In genomic region chr5:139473105-139473504, GRCh38 we compare ENCODE assay signal across 12 cellular contexts. TPM values are rescaled to one million over a fixed set of nuclear protein-coding genes. Genes with fewer than 3 reads are reported as not detected.
DNase-seq lines count a peak whose midpoint lies in the region; ATAC-seq and TF ChIP-seq lines count a peak whose summit lies in the region.
"Had no signal": no experiment of that assay in that cellular context is flagged by ENCODE, and none has a peak within 500 bp of the region (broad histone marks: within the 10 kb centered on the region; RNA-seq: fewer than 3 reads in every experiment).

No MANE protein-coding gene starts in this region.

- H3K4me1 ChIP-seq in HEK293 (ENCODE audit: control insufficient read depth, insufficient read depth, low read length), result no peaks in the 10 kb centered on the region
- no peaks in the 10 kb centered on the region for H3K4me1 ChIP-seq in parathyroid adenoma

- H3K4me2 ChIP-seq in parathyroid adenoma (ENCODE audit: low read length), result no peak overlapping the region

- no peak overlapping the region for H3K4me3 Mint-ChIP-seq in WTC11
- H3K4me3 Mint-ChIP-seq in stimulated activated naive CD8-positive, alpha-beta T cell treated with anti-CD3 and anti-CD28 coated beads, Interleukin-15, amount 100 ng/mL, for 72 hours, result no peak overlapping the region

- H3K9ac ChIP-seq in parathyroid adenoma, result no peak overlapping the region

- H3K27ac Mint-ChIP-seq in WTC11, result peak overlapping the region; percentile 60
- no peak overlapping the region for H3K27ac Mint-ChIP-seq in stimulated activated naive CD8-positive, alpha-beta T cell treated with anti-CD3 and anti-CD28 coated beads, Interleukin-15, amount 100 ng/mL, for 72 hours

- POLR2A ChIA-PET in HEK293 (lab: Yijun Ruan, JAX) (no interaction called here), WTC11 (lab: Charles Lee) (interaction anchor here (1.2 to 1.5 kb wide), 2 partner anchors 9 to 34 kb away, joined by 3 to 7 read pairs; partner anchors contain the start of gene DNAJC18)

- TF ChIP-seq CTCF in HEK293 (tag by site-specific recombination; IDR thresholded peaks at IDR 0.05) (no peak), WTC11 (IDR thresholded peaks at IDR 0.05) (no peak), fibroblast of pulmonary artery (IDR thresholded peaks at IDR 0.05; ENCODE audit: low read length, missing control alignments) (no peak), parathyroid adenoma (IDR thresholded peaks at IDR 0.05) (no peak)

- peaks cover 33% of the 10 kb centered on the region for H3K4me1 Mint-ChIP-seq in WTC11
- peaks cover 85% of the 10 kb centered on the region for H3K4me1 Mint-ChIP-seq in stimulated activated naive CD8-positive, alpha-beta T cell treated with anti-CD3 and anti-CD28 coated beads, Interleukin-15, amount 100 ng/mL, for 72 hours

- H3K36me3 ChIP-seq in HEK293 (ENCODE audit: control insufficient read depth in 2 of 2, insufficient read depth in 1 of 2, low read length in 2 of 2) (peaks cover 0 to 28% of the 10 kb centered on the region in 2 experiments; a peak in 1 of 3 replicates), parathyroid adenoma (ENCODE audit: control insufficient read depth, insufficient read depth, low read length) (no peaks in the 10 kb centered on the region)

- no peak overlapping the region for H3K4me3 ChIP-seq in HEK293 (ENCODE audit: low read depth, low read length)
- H3K4me3 ChIP-seq in fibroblast of pulmonary artery (replicated peaks; ENCODE audit: low read depth, low read length), result no peak overlapping the region
- no peak overlapping the region for H3K4me3 ChIP-seq in parathyroid adenoma (ENCODE audit: low read depth, low read length)

- peak; percentile 86 for ATAC-seq in WTC11
- no peak for ATAC-seq in stimulated activated naive CD8-positive, alpha-beta T cell treated with anti-CD3 and anti-CD28 coated beads, Interleukin-15, amount 100 ng/mL, for 72 hours
- ATAC-seq: left colon had no signal

- H3K9me3 ChIP-seq in HEK293 (ENCODE audit: control insufficient read depth, insufficient read depth, low read depth, low read length), result no peaks in the 10 kb centered on the region
- H3K9me3 ChIP-seq in parathyroid adenoma (ENCODE audit: control insufficient read depth, low read length), result no peaks in the 10 kb centered on the region

- H3K36me3 Mint-ChIP-seq in WTC11, result no peaks in the 10 kb centered on the region

- peaks cover 4% of the 10 kb centered on the region; the same call in 1 of the 2 replicates for H3K27me3 Mint-ChIP-seq in WTC11 (ENCODE audit: low read depth)
- H3K27me3 Mint-ChIP-seq in stimulated activated naive CD8-positive, alpha-beta T cell treated with anti-CD3 and anti-CD28 coated beads, Interleukin-15, amount 100 ng/mL, for 72 hours, result no peaks in the 10 kb centered on the region

- peak; percentile 68 for DNase-seq in WTC11 (ENCODE audit: low spot score)
- DNase-seq in fibroblast of pulmonary artery (ENCODE audit: low read depth), result peak; percentile 31
- no peak for DNase-seq in stimulated activated naive CD8-positive, alpha-beta T cell treated with anti-CD3 and anti-CD28 coated beads, Interleukin-15, amount 100 ng/mL, for 72 hours
- DNase-seq in activated CD8-positive, alpha-beta memory T cell treated with anti-CD3 and anti-CD28 coated beads for 24 hours, result no peak
- DNase-seq in NCI-H2029 treated with DMSO at 0.1 percent for 48 hours (lab: John Stamatoyannopoulos, UW), result no peak
- DNase-seq in effector CD4-positive, alpha-beta T cell, result no peak
- DNase-seq: left colon, NCI-H82 had no signal

- no peak overlapping the region for H2AFZ ChIP-seq in parathyroid adenoma

- CTCF ChIA-PET in HEK293 (lab: Yijun Ruan, JAX), result interaction anchor here (0.9 kb wide), 1 partner anchor 50 kb away, joined by 5 read pairs; no protein-coding TSS in a partner anchor
- CTCF ChIA-PET in WTC11 (lab: Charles Lee), result interaction anchor here (0.6 to 2.0 kb wide), 8 partner anchors 9 to 880 kb away, joined by 3 to 6 read pairs (median 3); partner anchors contain the start of genes DNAJC18, ECSCR and STING1

- no peak overlapping the region for H3K27ac ChIP-seq in HEK293 (ENCODE audit: extremely low read depth, low read depth, low read length)
- H3K27ac ChIP-seq in parathyroid adenoma, result peak overlapping the region; percentile 44

- no peaks in the 10 kb centered on the region for H3K9me3 Mint-ChIP-seq in WTC11
- H3K9me3 Mint-ChIP-seq in stimulated activated naive CD8-positive, alpha-beta T cell treated with anti-CD3 and anti-CD28 coated beads, Interleukin-15, amount 100 ng/mL, for 72 hours, result no peaks in the 10 kb centered on the region
- H3K9me3 Mint-ChIP-seq: T-helper 2 cell treated with Interferon-gamma antibody and Interleukin-4, amounts not matched to agents 5 μg/mL and 100 μg/mL, for 36 hours had no signal

- H3K79me2 ChIP-seq in parathyroid adenoma, result no peaks in the 10 kb centered on the region

- no peaks in the 10 kb centered on the region for H3K27me3 ChIP-seq in parathyroid adenoma (ENCODE audit: control insufficient read depth, insufficient read depth, low read length)

TF ChIP-seq in HEK293, 187 proteins besides CTCF, POLR2A, EP300 and RAD21:
- TF ChIP-seq MZF1 (tag by site-specific recombination; IDR thresholded peaks at IDR 0.05; ENCODE audit: borderline replicate concordance), result no peak
- peak; percentile 39; the same call in 1 of the 2 replicates for TF ChIP-seq ZNF394 (tag by site-specific recombination; IDR thresholded peaks at IDR 0.05; ENCODE audit: borderline replicate concordance)

TF ChIP-seq in WTC11, 78 proteins besides CTCF, POLR2A, EP300 and RAD21:
- TF ChIP-seq HMGXB4 (CRISPR knock-in tag; IDR thresholded peaks at IDR 0.05) (no peak), TEAD4 (CRISPR knock-in tag; IDR thresholded peaks at IDR 0.05) (no peak), JUN (CRISPR knock-in tag; IDR thresholded peaks at IDR 0.05) (no peak), SMAD3 (CRISPR knock-in tag; IDR thresholded peaks at IDR 0.05; ENCODE audit: borderline replicate concordance) (no peak), ZNF512 (CRISPR knock-in tag; IDR thresholded peaks at IDR 0.05; ENCODE audit: borderline replicate concordance) (no peak), SP1 (CRISPR knock-in tag; conservative IDR thresholded peaks at IDR 0.05) (no peak), E2F1 (CRISPR knock-in tag; IDR thresholded peaks at IDR 0.05) (no peak)

RNA-seq across cellular contexts. Expression of gene SMIM33, which starts 2.3 kb away (rescaled TPM):
- not detected in 3 replicates for total RNA-seq in WTC11 (2021)
- total RNA-seq: M059J had no signal

RNA-seq across cellular contexts. Expression of gene STING1, which starts 9.5 kb away (rescaled TPM):
- 0.37 to 1.6 TPM (median 0.64 TPM) in 3 replicates for total RNA-seq in WTC11 (2021)

RNA-seq across cellular contexts. Expression of gene ECSCR, which starts 10.6 kb away (rescaled TPM):
- total RNA-seq in WTC11 (2021), result 1.8 to 2.7 TPM (median 2.3 TPM) in 3 replicates

RNA-seq across cellular contexts. Expression of gene DNAJC18, which starts 33.8 kb away (rescaled TPM):
- 23.7 to 29.1 TPM (median 28.9 TPM) in 3 replicates for total RNA-seq in WTC11 (2021)

Comparison
In these comparisons a context has a peak if more than half of its experiments do, and no peak if none do; other contexts are left out.
1. DNase-seq: peak in WTC11 (single experiment) and fibroblast of pulmonary artery (single experiment); none in stimulated activated naive CD8-positive, alpha-beta T cell treated with anti-CD3 and anti-CD28 coated beads, Interleukin-15, amount 100 ng/mL, for 72 hours (0 of 2), activated CD8-positive, alpha-beta memory T cell treated with anti-CD3 and anti-CD28 coated beads for 24 hours (single experiment), NCI-H2029 treated with DMSO at 0.1 percent for 48 hours (single experiment) and effector CD4-positive, alpha-beta T cell (single experiment).